ENCODE assay signal across 24 cellular contexts in the genomic region with DNA sequence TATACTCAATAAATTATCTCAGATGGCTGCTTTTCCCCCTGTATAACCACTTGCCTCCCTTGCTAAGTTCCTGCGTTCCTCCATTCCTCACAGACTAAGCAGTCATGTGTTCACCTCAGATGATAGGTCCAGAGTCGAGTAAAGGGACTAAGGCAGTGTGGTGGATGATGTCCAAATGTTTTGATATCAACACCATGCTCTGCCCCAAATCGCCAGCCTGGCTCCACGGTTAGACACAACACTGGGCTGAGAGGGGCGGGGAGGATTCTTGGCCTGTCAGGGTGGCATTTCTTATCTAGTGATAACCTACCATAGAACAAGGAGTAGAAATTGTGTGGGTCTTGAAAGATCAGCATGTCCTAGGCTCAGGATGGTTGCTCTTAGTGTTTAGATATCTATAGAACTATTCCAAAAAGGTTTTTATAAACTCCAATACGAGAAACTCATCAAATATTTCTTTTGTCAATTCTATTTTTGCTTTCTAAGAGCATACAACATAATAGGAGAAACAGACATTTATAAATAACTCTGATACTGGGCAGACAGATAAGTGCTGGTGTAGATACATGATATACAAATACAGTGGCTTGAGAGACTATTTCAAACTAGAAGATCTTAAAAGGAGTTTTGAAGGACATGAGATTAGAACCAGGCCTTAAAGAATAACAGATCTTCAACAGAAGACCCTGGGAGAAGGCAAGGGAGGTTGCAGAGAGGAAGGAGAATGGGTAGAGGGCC. TPM values are rescaled to one million over a fixed set of nuclear protein-coding genes. Genes with fewer than 3 reads are reported as not detected.
"Had no signal": no experiment of that assay in that cellular context is flagged by ENCODE, and none has a peak within 500 bp of the region (broad histone marks: within the 10 kb centered on the region; RNA-seq: fewer than 3 reads in every experiment).

No MANE protein-coding gene starts in this region.

- DNase-seq: dermis blood vessel endothelial cell; effector memory CD4-positive, alpha-beta T cell; esophagus squamous epithelium; foreskin melanocyte; glutamatergic neuron; lower lobe of right lung; natural killer cell; sigmoid colon; spleen; stimulated activated CD4-positive, alpha-beta T cell treated with anti-CD3 and anti-CD28 coated beads, Interleukin-4, amount 100 ng/mL, for 4 hours; stimulated activated naive CD8-positive, alpha-beta T cell treated with anti-CD3 and anti-CD28 coated beads, Interleukin-15, Interleukin-2, amounts not matched to agents 100 U/mL and 50 U/mL, for 24 hours; substantia nigra; testis; tibial artery had no signal

- ATAC-seq: left lobe of liver; natural killer cell; stimulated activated memory B cell treated with anti-CD40 and anti-IgM and Interleukin-4, amounts not matched to agents 10 μg/mL and 1 μg/mL and 100 μg/mL, for 72 hours; stimulated activated naive CD8-positive, alpha-beta T cell treated with anti-CD3 and anti-CD28 coated beads, Interleukin-15, Interleukin-2, amounts not matched to agents 100 U/mL and 50 U/mL, for 24 hours had no signal

- H3K9me3 Mint-ChIP-seq: central memory CD8-positive, alpha-beta T cell; natural killer cell; neural crest cell; type B pancreatic cell had no signal

- H3K4me3 ChIP-seq: coronary artery, esophagus squamous epithelium, lower lobe of right lung, sigmoid colon, spleen, testis, tibial artery had no signal

- H3K27ac ChIP-seq: esophagus squamous epithelium, lower lobe of right lung, neutrophil, parathyroid adenoma, sigmoid colon, spleen, testis, tibial artery had no signal

- H3K9me3 ChIP-seq: esophagus squamous epithelium, lower lobe of right lung, neutrophil, sigmoid colon, spleen, testis, tibial artery had no signal

- H3K27ac Mint-ChIP-seq: natural killer cell; progenitor cell of endocrine pancreas; stimulated activated memory B cell treated with anti-CD40 and anti-IgM and Interleukin-4, amounts not matched to agents 10 μg/mL and 1 μg/mL and 100 μg/mL, for 72 hours; type B pancreatic cell had no signal

- H3K36me3 ChIP-seq: esophagus squamous epithelium, lower lobe of right lung, neutrophil, sigmoid colon, spleen, tibial artery had no signal

- H3K27me3 ChIP-seq: esophagus squamous epithelium, neutrophil, sigmoid colon, spleen, testis, tibial artery had no signal

- H3K4me3 Mint-ChIP-seq: central memory CD8-positive, alpha-beta T cell; natural killer cell; neural crest cell; stimulated activated memory B cell treated with anti-CD40 and anti-IgM and Interleukin-4, amounts not matched to agents 10 μg/mL and 1 μg/mL and 100 μg/mL, for 72 hours; type B pancreatic cell had no signal

- H3K4me1 Mint-ChIP-seq: neural crest cell; stimulated activated memory B cell treated with anti-CD40 and anti-IgM and Interleukin-4, amounts not matched to agents 10 μg/mL and 1 μg/mL and 100 μg/mL, for 72 hours had no signal

- H3K4me1 ChIP-seq: esophagus squamous epithelium, parathyroid adenoma, sigmoid colon, spleen, testis, tibial artery had no signal

- H3K36me3 Mint-ChIP-seq: natural killer cell; stimulated activated memory B cell treated with anti-CD40 and anti-IgM and Interleukin-4, amounts not matched to agents 10 μg/mL and 1 μg/mL and 100 μg/mL, for 72 hours; type B pancreatic cell had no signal

RNA-seq across cellular contexts. Expression of a gene that starts 21.5 kb away (rescaled TPM):
- total RNA-seq: myocyte, natural killer cell, progenitor cell of endocrine pancreas had no signal
